Comparison of ENCODE assay signal across 33 cellular contexts in genomic region chrX:145475725-145476124, GRCh38.
"Had no signal": no experiment of that assay in that cellular context is flagged by ENCODE, and none has a peak within 500 bp of the region (broad histone marks: within the 10 kb centered on the region; RNA-seq: fewer than 3 reads in every experiment).

No MANE protein-coding gene starts in this region.

- FAIRE-seq: bronchial epithelial cell, TTC549 had no signal

- ATAC-seq: activated CD8-positive, alpha-beta T cell treated with anti-CD3 and anti-CD28 coated beads for 36 hours; activated naive CD4-positive, alpha-beta T cell treated with anti-CD3 and anti-CD28 coated beads, Interleukin-2, amount 50 U/mL, for 72 hours; activated T-cell treated with anti-CD3 and anti-CD28 coated beads, Interleukin-2, amount 50 U/mL, for 4 hours; activated T-cell treated with anti-CD3 and anti-CD28 coated beads, Interleukin-2, amount 50 U/mL, for 72 hours; activated T-helper 17 cell treated with anti-CD3 and anti-CD28 coated beads, Interleukin-2, amount 50 U/mL, for 72 hours had no signal

- H3K27ac ChIP-seq: adrenal gland, cardiac muscle cell, VCaP had no signal

- DNase-seq: activated B cell treated with CpG ODN at 0.5 μM for 24 hours; activated CD4-positive, alpha-beta memory T cell treated with anti-CD3 and anti-CD28 coated beads for 36 hours; activated CD4-positive, alpha-beta T cell treated with anti-CD3 and anti-CD28 coated beads for 4 hours; activated CD4-positive, alpha-beta T cell treated with anti-CD3 and anti-CD28 coated beads, Interleukin-2, amount 10 ng/mL, durations not matched to agents 24 days and 14 days; activated CD4-positive, alpha-beta T cell treated with anti-CD3 and anti-CD28 coated beads, Interleukin-2, amount 50 U/mL, for 1 hour; activated CD4-positive, alpha-beta T cell treated with anti-CD3 and anti-CD28 coated beads, Interleukin-2, amount 50 U/mL, for 4 hours; activated CD4-positive, CD25-positive, alpha-beta regulatory T cell treated with anti-CD3 and anti-CD28 coated beads, Interleukin-2, amount 50 U/mL, for 72 hours; activated CD8-positive, alpha-beta memory T cell treated with anti-CD3 and anti-CD28 coated beads, Interleukin-2, amount 50 U/mL, for 4 hours; activated CD8-positive, alpha-beta T cell treated with anti-CD3 and anti-CD28 coated beads for 36 hours; activated effector memory CD4-positive, alpha-beta T cell treated with anti-CD3 and anti-CD28 coated beads, Interleukin-2, amount 50 U/mL, for 16 hours; activated gamma-delta T cell treated with Interleukin-2 at 50 U/mL for 16 hours; activated naive CD4-positive, alpha-beta T cell; activated naive CD4-positive, alpha-beta T cell treated with anti-CD3 and anti-CD28 coated beads for 36 hours; activated naive CD4-positive, alpha-beta T cell treated with anti-CD3 and anti-CD28 coated beads, Interleukin-2, amount 50 U/mL, for 16 hours; activated naive CD8-positive, alpha-beta T cell treated with anti-CD3 and anti-CD28 coated beads for 36 hours; activated T-cell treated with anti-CD3 and anti-CD28 coated beads for 4 hours; activated T-cell treated with anti-CD3 and anti-CD28 coated beads, Interleukin-2, amount 50 U/mL, for 1 hour; activated T-cell treated with anti-CD3 and anti-CD28 coated beads, Interleukin-2, amount 50 U/mL, for 4 hours; activated T-cell treated with anti-CD3 and anti-CD28 coated beads, Interleukin-2, amount 50 U/mL, for 72 hours; adrenal gland; amniotic stem cell; aorta; caudate nucleus; cerebellar nuclear complex; T-helper 1 cell; T-helper 2 cell; T-helper 9 cell had no signal

- H3K4me3 ChIP-seq: adrenal gland, cardiac muscle cell had no signal

- H3K9me3 ChIP-seq: adrenal gland had no signal

- H3K4me1 ChIP-seq: adrenal gland had no signal

- H3K27me3 ChIP-seq: adrenal gland, cardiac muscle cell had no signal

- H3K36me3 ChIP-seq: adrenal gland, cardiac muscle cell had no signal
